ENCODE assay signal across 11 cellular contexts in the genomic region with DNA sequence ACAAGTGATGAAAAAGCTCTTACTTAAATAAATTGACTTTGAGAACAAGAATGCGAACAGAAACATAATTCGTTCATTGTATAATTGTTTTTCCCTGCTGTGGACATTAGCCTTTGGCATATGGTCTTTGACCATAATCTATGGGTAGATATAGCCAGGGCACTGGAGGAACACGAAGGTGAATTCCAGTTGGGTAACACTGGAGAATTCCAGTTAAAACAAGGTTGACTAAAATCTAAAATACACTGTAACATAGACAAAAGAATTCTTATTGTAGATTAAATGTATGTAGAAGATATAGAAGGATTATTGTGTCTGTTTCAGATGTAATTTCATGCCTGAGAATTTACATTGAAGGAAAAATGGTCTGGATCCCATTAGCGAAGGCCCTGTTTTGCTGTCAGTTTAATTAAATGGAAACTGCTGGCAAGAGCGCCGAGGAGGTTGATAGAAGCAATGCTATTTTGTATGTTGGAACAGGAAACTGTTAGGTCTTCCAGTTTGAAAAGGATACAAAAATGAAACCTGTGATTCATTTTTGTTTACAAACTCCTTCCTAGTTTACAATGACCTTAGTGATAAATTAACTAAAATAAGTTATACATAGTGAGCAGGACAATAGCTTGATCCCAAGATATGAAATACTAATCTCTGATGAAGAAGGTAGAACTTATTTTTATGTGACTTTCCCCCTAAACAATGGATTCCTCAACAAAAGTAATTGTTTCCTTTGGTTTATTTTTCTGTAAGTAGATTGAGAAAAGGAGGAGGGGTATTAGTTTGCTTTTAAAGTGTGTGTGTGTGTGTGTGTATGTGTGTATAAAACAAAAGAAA.
DNase-seq lines count a peak whose midpoint lies in the region; ATAC-seq and TF ChIP-seq lines count a peak whose summit lies in the region.
"Had no signal": no experiment of that assay in that cellular context is flagged by ENCODE, and none has a peak within 500 bp of the region (broad histone marks: within the 10 kb centered on the region; RNA-seq: fewer than 3 reads in every experiment).

No MANE protein-coding gene starts in this region.

- in situ Hi-C loops in astrocyte of the spinal cord (cut with HindIII; ENCODE audit: low sequenced_read_pairs), result no loop called here

- no peak for DNase-seq in left ventricle myocardium inferior
- DNase-seq in Right ventricle myocardium inferior (ENCODE audit: missing footprints), result no peak
- DNase-seq in astrocyte of the spinal cord (ENCODE audit: low read depth, low spot score), result peak; percentile 37
- no peak for DNase-seq in mucosa of descending colon
- no peak for DNase-seq in NCI-H774 (lab: John Stamatoyannopoulos, UW)
- no peak for DNase-seq in CD8-positive, alpha-beta T cell
- no peak for DNase-seq in NCI-H187 treated with DMSO at 0.1 percent for 48 hours (lab: John Stamatoyannopoulos, UW)
- DNase-seq: NCI-H524 treated with DMSO at 0.1 percent for 48 hours, posterior cingulate gyrus had no signal

- H3K4me3 ChIP-seq in left ventricle myocardium inferior, result no peak overlapping the region
- H3K4me3 ChIP-seq in astrocyte of the spinal cord (ENCODE audit: low read depth, low read length), result no peak overlapping the region
- H3K4me3 ChIP-seq in mucosa of descending colon, result no peak overlapping the region
- no peak overlapping the region for H3K4me3 ChIP-seq in CD8-positive, alpha-beta T cell (ENCODE audit: low read depth, low read length)

- H3K4me1 Mint-ChIP-seq in CD8-positive, alpha-beta T cell (ENCODE audit: low read depth), result peaks cover 16% of the 10 kb centered on the region

- no peaks in the 10 kb centered on the region for H3K9me3 Mint-ChIP-seq in CD8-positive, alpha-beta T cell

- no peak overlapping the region for H3K4me3 Mint-ChIP-seq in CD8-positive, alpha-beta T cell

- H3K27me3 Mint-ChIP-seq in CD8-positive, alpha-beta T cell (ENCODE audit: low read depth), result no peaks in the 10 kb centered on the region

- peaks cover 52% of the 10 kb centered on the region for H3K4me1 ChIP-seq in left ventricle myocardium inferior
- H3K4me1 ChIP-seq in mucosa of descending colon (ENCODE audit: low read depth), result peaks cover 18% of the 10 kb centered on the region
- no peaks in the 10 kb centered on the region for H3K4me1 ChIP-seq in CD8-positive, alpha-beta T cell (ENCODE audit: insufficient read depth, low read length)

- POLR2A ChIA-PET in CD8-positive, alpha-beta T cell (lab: Charles Lee), result no interaction called here

- H3K9me3 ChIP-seq in left ventricle myocardium inferior (replicated peaks), result no peaks in the 10 kb centered on the region
- no peaks in the 10 kb centered on the region for H3K9me3 ChIP-seq in mucosa of descending colon
- no peaks in the 10 kb centered on the region for H3K9me3 ChIP-seq in CD8-positive, alpha-beta T cell (ENCODE audit: low read length)

- no peaks in the 10 kb centered on the region for H3K36me3 ChIP-seq in left ventricle myocardium inferior
- no peaks in the 10 kb centered on the region for H3K36me3 ChIP-seq in mucosa of descending colon (ENCODE audit: low read depth)
- H3K36me3 ChIP-seq in CD8-positive, alpha-beta T cell (ENCODE audit: insufficient read depth, low read length), result no peaks in the 10 kb centered on the region

- no peaks in the 10 kb centered on the region for H3K27me3 ChIP-seq in left ventricle myocardium inferior (ENCODE audit: low read depth)
- no peaks in the 10 kb centered on the region for H3K27me3 ChIP-seq in CD8-positive, alpha-beta T cell (ENCODE audit: insufficient read depth, low read length)

- H3K27ac ChIP-seq in left ventricle myocardium inferior (replicated peaks), result peak overlapping the region; percentile 67
- H3K27ac ChIP-seq in CD8-positive, alpha-beta T cell (ENCODE audit: low read depth, low read length), result no peak overlapping the region
- H3K27ac ChIP-seq: epithelial cell of prostate had no signal

- CTCF ChIA-PET in CD8-positive, alpha-beta T cell (lab: Charles Lee), result interaction anchor here (1.0 to 1.3 kb wide), 2 partner anchors 46 to 274 kb away, joined by 3 to 5 read pairs; no protein-coding TSS in a partner anchor

- ATAC-seq in Right ventricle myocardium inferior (no peak), mucosa of descending colon (peak; percentile 73), GM21737 (IDR thresholded peaks at IDR 0.05; ENCODE audit: unreplicated experiment) (no peak)
- no peak for ATAC-seq in CD8-positive, alpha-beta T cell

- intact Hi-C loops in left ventricle myocardium inferior (cut with micrococcal nuclease) (no loop called here), Right ventricle myocardium inferior (cut with DNase I) (no loop called here), mucosa of descending colon (cut with DNase I, micrococcal nuclease) (no loop called here)
- intact Hi-C loops in CD8-positive, alpha-beta T cell (cut with DNase I, micrococcal nuclease), result no loop called here

- H3K36me3 Mint-ChIP-seq in CD8-positive, alpha-beta T cell, result peaks cover 39% of the 10 kb centered on the region

- TF ChIP-seq CTCF in left ventricle myocardium inferior (IDR thresholded peaks at IDR 0.05; ENCODE audit: borderline replicate concordance), result no peak
- no peak for TF ChIP-seq CTCF in astrocyte of the spinal cord (IDR thresholded peaks at IDR 0.05; ENCODE audit: low read depth, low read length)
- TF ChIP-seq CTCF in mucosa of descending colon (IDR thresholded peaks at IDR 0.05), result no peak
- TF ChIP-seq CTCF in CD8-positive, alpha-beta T cell (IDR thresholded peaks at IDR 0.05), result no peak

- H3K27ac Mint-ChIP-seq in CD8-positive, alpha-beta T cell, result no peak overlapping the region
